In genomic region chr19:5621311-5621944, GRCh38 we compare ENCODE assay signal across 1 cellular context.
TF ChIP-seq lines count a peak whose summit lies in the region.

No MANE protein-coding gene starts in this region.

TF ChIP-seq in K562, 482 proteins besides CTCF, POLR2A, EP300 and RAD21:
- TF ChIP-seq TRIM24 (IDR thresholded peaks at IDR 0.05) (no peak), KAT7 (CRISPR knock-in tag; IDR thresholded peaks at IDR 0.05; ENCODE audit: borderline replicate concordance) (0 out of 2 replicates have a peak, but pooled peaks have one; percentile 4)
